18 cellular contexts compared by ENCODE assay signal in genomic region chr11:12470236-12470635, GRCh38.
DNase-seq lines count a peak whose midpoint lies in the region; TF ChIP-seq lines count a peak whose summit lies in the region.
"Had no signal": no experiment of that assay in that cellular context is flagged by ENCODE, and none has a peak within 500 bp of the region (broad histone marks: within the 10 kb centered on the region; RNA-seq: fewer than 3 reads in every experiment).

No MANE protein-coding gene starts in this region.

- intact Hi-C loops in sigmoid colon (cut with DNase I) = no loop called here
- intact Hi-C loops in uterus (cut with DNase I; ENCODE audit: low total_unique reads) = no loop called here

- peak; percentile 25 for DNase-seq in endodermal cell
- DNase-seq in sigmoid colon = no peak
- no peak for DNase-seq in uterus
- DNase-seq in stimulated activated CD8-positive, alpha-beta memory T cell treated with anti-CD3 and anti-CD28 coated beads, Interleukin-4, amount 100 ng/mL, for 48 hours = no peak
- DNase-seq in NCI-H526 (lab: John Stamatoyannopoulos, UW) = no peak
- no peak for DNase-seq in coronary artery (ENCODE audit: low spot score)
- DNase-seq: Calu3, DND-41, MM.1S, NCI-H1694, NCI-H2029 treated with DMSO at 0.1 percent for 48 hours, NCI-H2227 treated with DMSO at 0.1 percent for 48 hours, SHP77 had no signal

- H3K9ac ChIP-seq in endodermal cell (ENCODE audit: extremely low read depth, low read length, poor library complexity, severe bottlenecking) (no peak overlapping the region), muscle layer of colon (ENCODE audit: low read length) (no peak overlapping the region)
- H3K9ac ChIP-seq: KMS-11 had no signal

- TF ChIP-seq POLR2A in sigmoid colon (IDR thresholded peaks at IDR 0.05) (no peak), uterus (IDR thresholded peaks at IDR 0.05) (no peak)

- H3K27me3 ChIP-seq in endodermal cell (ENCODE audit: control insufficient read depth, insufficient read depth, low read length, poor library complexity, severe bottlenecking) (no peaks in the 10 kb centered on the region), muscle layer of colon (ENCODE audit: control insufficient read depth in 1 of 2, insufficient read depth in 2 of 2, low read length in 2 of 2) (no peaks in the 10 kb centered on the region), sigmoid colon (no peaks in the 10 kb centered on the region), uterus (no peaks in the 10 kb centered on the region)

- H3K36me3 Mint-ChIP-seq in endodermal cell (ENCODE audit: low read depth) = peaks cover 7% of the 10 kb centered on the region

- H3K4me1 ChIP-seq in endodermal cell (ENCODE audit: control insufficient read depth, insufficient read depth, low read length) = peaks cover 8% of the 10 kb centered on the region
- H3K4me1 ChIP-seq in muscle layer of colon (ENCODE audit: insufficient read depth, low read length) = peaks cover 63% of the 10 kb centered on the region
- H3K4me1 ChIP-seq in sigmoid colon = peaks cover 0 to 70% (median 65%) of the 10 kb centered on the region in 4 donors
- no peaks in the 10 kb centered on the region for H3K4me1 ChIP-seq in uterus

- no peaks in the 10 kb centered on the region for H3K9me3 Mint-ChIP-seq in endodermal cell

- H3K36me3 ChIP-seq in endodermal cell (ENCODE audit: control insufficient read depth, insufficient read depth, low read length) (no peaks in the 10 kb centered on the region), muscle layer of colon (ENCODE audit: insufficient read depth, low read length) (peaks cover 16% of the 10 kb centered on the region), sigmoid colon (peaks cover 0 to 17% (median 14%) of the 10 kb centered on the region in 4 donors), uterus (no peaks in the 10 kb centered on the region)

- H3K4me3 ChIP-seq in endodermal cell (ENCODE audit: low read length) (no peak overlapping the region), muscle layer of colon (ENCODE audit: low read depth in 1 of 2, low read length in 2 of 2) (no peak overlapping the region), sigmoid colon (no peak overlapping the region), uterus (no peak overlapping the region), coronary artery (no peak overlapping the region)

- no peaks in the 10 kb centered on the region for H3K27me3 Mint-ChIP-seq in endodermal cell (ENCODE audit: insufficient read depth)
- H3K27me3 Mint-ChIP-seq: IgD-negative memory B cell had no signal

- no peak for TF ChIP-seq EP300 in sigmoid colon (IDR thresholded peaks at IDR 0.05)

- H3K4me3 Mint-ChIP-seq in endodermal cell = no peak overlapping the region
- H3K4me3 Mint-ChIP-seq: IgD-negative memory B cell had no signal

- H3K27ac ChIP-seq in endodermal cell (ENCODE audit: low read depth, low read length) = no peak overlapping the region
- peak overlapping the region; percentile 59 for H3K27ac ChIP-seq in muscle layer of colon (ENCODE audit: low read depth, low read length)
- peak overlapping the region; percentile 71 to 81 (median 76) for H3K27ac ChIP-seq in sigmoid colon
- H3K27ac ChIP-seq in uterus = peak overlapping the region; percentile 58 to 70
- no peak overlapping the region for H3K27ac ChIP-seq in coronary artery
- H3K27ac ChIP-seq: HL-60, KMS-11, RWPE1 had no signal

- H3K9me3 ChIP-seq in endodermal cell (ENCODE audit: control insufficient read depth, low read length) (no peaks in the 10 kb centered on the region), muscle layer of colon (ENCODE audit: low read length) (no peaks in the 10 kb centered on the region), sigmoid colon (no peaks in the 10 kb centered on the region), uterus (no peaks in the 10 kb centered on the region)

- TF ChIP-seq CTCF in endodermal cell (conservative IDR thresholded peaks at IDR 0.05) (no peak), sigmoid colon (IDR thresholded peaks at IDR 0.05) (no peak), uterus (IDR thresholded peaks at IDR 0.05) (no peak), coronary artery (IDR thresholded peaks at IDR 0.05) (no peak)

- no peak overlapping the region for H3K27ac Mint-ChIP-seq in endodermal cell

- peaks cover 17% of the 10 kb centered on the region for H3K4me1 Mint-ChIP-seq in endodermal cell
- H3K4me1 Mint-ChIP-seq: IgD-negative memory B cell had no signal

- WGBS in endodermal cell (ENCODE audit: insufficient coverage in 1 of 2, insufficient read length in 1 of 2), 2 experiments = 94 to 100% methylated on average over 1 to 2 of the region's 2 CpGs
- 83 to 86% methylated on average over 2 of the region's 2 CpGs for WGBS in sigmoid colon, 2 donors

Comparison
In these comparisons a context has a peak if more than half of its experiments do, and no peak if none do; other contexts are left out.
1. H3K27ac ChIP-seq: peak in muscle layer of colon (single experiment), sigmoid colon (4 of 4) and uterus (2 of 2); none in endodermal cell (single experiment) and coronary artery (0 of 2).